In the genomic region with DNA sequence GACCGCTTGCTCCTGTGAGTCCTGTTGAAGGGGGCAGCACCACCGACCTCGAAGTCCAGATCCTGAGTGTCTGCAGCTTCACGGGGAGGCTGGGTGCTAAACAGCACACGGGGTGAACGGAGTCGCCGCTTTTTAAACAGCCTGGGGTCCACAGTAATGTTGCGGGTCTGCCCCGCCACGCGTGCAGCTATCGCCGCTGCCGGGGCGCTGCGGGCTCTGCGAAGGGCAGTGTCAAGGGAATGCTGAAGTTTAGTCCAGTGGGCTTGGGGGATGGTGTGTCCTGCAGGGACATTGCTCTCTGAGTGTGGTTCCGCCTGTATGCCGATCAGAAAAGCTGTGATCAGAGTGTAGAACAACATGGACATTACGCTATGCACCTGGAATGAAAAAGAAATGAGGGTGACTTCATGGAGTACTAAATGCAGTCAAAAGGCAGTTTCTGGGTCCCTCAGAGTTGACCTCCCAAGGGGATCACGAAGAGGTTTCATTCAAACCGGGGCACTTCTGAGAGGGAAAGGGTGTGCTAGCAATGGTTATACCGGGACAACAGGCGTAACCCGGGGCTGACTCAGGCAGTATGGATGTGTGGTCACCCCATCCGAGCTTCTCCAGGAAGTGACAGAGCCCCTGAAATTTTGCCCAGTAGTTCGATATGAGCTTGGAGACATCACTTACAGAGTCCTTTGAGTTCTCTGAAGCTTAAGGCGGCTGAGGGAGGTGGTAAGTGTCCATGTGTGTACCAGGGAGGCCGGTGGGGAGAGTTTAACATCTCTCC, we compare ENCODE assay signal across 22 cellular contexts. TPM values are rescaled to one million over a fixed set of nuclear protein-coding genes. Genes with fewer than 3 reads are reported as not detected.
"Had no signal": no experiment of that assay in that cellular context is flagged by ENCODE, and none has a peak within 500 bp of the region (broad histone marks: within the 10 kb centered on the region; RNA-seq: fewer than 3 reads in every experiment).

No MANE protein-coding gene starts in this region.

- H3K27me3 ChIP-seq: heart right ventricle, left lung, right lobe of liver, testis, tibial nerve had no signal

- ATAC-seq: heart right ventricle; left lung; lower lobe of right lung; natural killer cell; psoas muscle; right lobe of liver; stimulated activated naive B cell treated with anti-CD40 and anti-IgM and Interleukin-4, amounts not matched to agents 10 μg/mL and 1 μg/mL and 100 μg/mL, for 72 hours; stimulated activated naive CD8-positive, alpha-beta T cell treated with anti-CD3 and anti-CD28 coated beads, Interleukin-15, amount 100 ng/mL, for 72 hours had no signal

- H3K9me3 ChIP-seq: heart right ventricle, left lung, lower lobe of right lung, psoas muscle, right lobe of liver, testis, tibial nerve had no signal

- H3K27ac ChIP-seq: dorsolateral prefrontal cortex, left lung, lower lobe of right lung, parathyroid adenoma, psoas muscle, right lobe of liver, testis had no signal

- H3K4me1 Mint-ChIP-seq: memory B cell; natural killer cell; neural crest cell; stimulated activated naive B cell treated with anti-CD40 and anti-IgM and Interleukin-4, amounts not matched to agents 10 μg/mL and 1 μg/mL and 100 μg/mL, for 72 hours; stimulated activated naive CD8-positive, alpha-beta T cell treated with anti-CD3 and anti-CD28 coated beads, Interleukin-15, amount 100 ng/mL, for 72 hours had no signal

- H3K4me3 Mint-ChIP-seq: memory B cell; mesothelial cell of epicardium; natural killer cell; neural crest cell; stimulated activated naive B cell treated with anti-CD40 and anti-IgM and Interleukin-4, amounts not matched to agents 10 μg/mL and 1 μg/mL and 100 μg/mL, for 72 hours; stimulated activated naive CD8-positive, alpha-beta T cell treated with anti-CD3 and anti-CD28 coated beads, Interleukin-15, amount 100 ng/mL, for 72 hours had no signal

- H3K9me3 Mint-ChIP-seq: memory B cell; mesothelial cell of epicardium; natural killer cell; neural crest cell; stimulated activated naive B cell treated with anti-CD40 and anti-IgM and Interleukin-4, amounts not matched to agents 10 μg/mL and 1 μg/mL and 100 μg/mL, for 72 hours; stimulated activated naive CD8-positive, alpha-beta T cell treated with anti-CD3 and anti-CD28 coated beads, Interleukin-15, amount 100 ng/mL, for 72 hours had no signal

- H3K9ac ChIP-seq: parathyroid adenoma had no signal

- H3K36me3 Mint-ChIP-seq: memory B cell; natural killer cell; stimulated activated naive B cell treated with anti-CD40 and anti-IgM and Interleukin-4, amounts not matched to agents 10 μg/mL and 1 μg/mL and 100 μg/mL, for 72 hours had no signal

- H3K4me3 ChIP-seq: dorsolateral prefrontal cortex, heart right ventricle, left lung, lower lobe of right lung, psoas muscle, right lobe of liver, testis, tibial nerve had no signal

- H2AFZ ChIP-seq: parathyroid adenoma had no signal

- H3K36me3 ChIP-seq: left lung, lower lobe of right lung, right lobe of liver, tibial nerve had no signal

- H3K4me1 ChIP-seq: left lung, parathyroid adenoma, psoas muscle, right lobe of liver had no signal

- DNase-seq: cortex of kidney; dorsolateral prefrontal cortex; effector CD8-positive, alpha-beta T cell; heart right ventricle; hypothalamus; islet precursor cell; left lung; lower lobe of right lung; natural killer cell; occipital lobe; psoas muscle; retina; right lobe of liver; stimulated activated CD4-positive, alpha-beta T cell treated with anti-CD3 and anti-CD28 coated beads, Interleukin-4, amount 100 ng/mL, for 1 hour; stimulated activated naive B cell treated with anti-CD40 and anti-IgM and Interleukin-4, amounts not matched to agents 10 μg/mL and 1 μg/mL and 100 μg/mL, for 72 hours; stimulated activated naive CD8-positive, alpha-beta T cell treated with anti-CD3 and anti-CD28 coated beads, Interleukin-15, amount 100 ng/mL, for 72 hours; testis had no signal

- H3K27ac Mint-ChIP-seq: memory B cell; mesothelial cell of epicardium; natural killer cell; stimulated activated naive B cell treated with anti-CD40 and anti-IgM and Interleukin-4, amounts not matched to agents 10 μg/mL and 1 μg/mL and 100 μg/mL, for 72 hours; stimulated activated naive CD8-positive, alpha-beta T cell treated with anti-CD3 and anti-CD28 coated beads, Interleukin-15, amount 100 ng/mL, for 72 hours had no signal

RNA-seq across cellular contexts. Expression of a gene that starts 51.4 kb away (rescaled TPM):
- total RNA-seq: natural killer cell, neural crest cell had no signal
